9 cellular contexts compared by ENCODE assay signal in the genomic region with DNA sequence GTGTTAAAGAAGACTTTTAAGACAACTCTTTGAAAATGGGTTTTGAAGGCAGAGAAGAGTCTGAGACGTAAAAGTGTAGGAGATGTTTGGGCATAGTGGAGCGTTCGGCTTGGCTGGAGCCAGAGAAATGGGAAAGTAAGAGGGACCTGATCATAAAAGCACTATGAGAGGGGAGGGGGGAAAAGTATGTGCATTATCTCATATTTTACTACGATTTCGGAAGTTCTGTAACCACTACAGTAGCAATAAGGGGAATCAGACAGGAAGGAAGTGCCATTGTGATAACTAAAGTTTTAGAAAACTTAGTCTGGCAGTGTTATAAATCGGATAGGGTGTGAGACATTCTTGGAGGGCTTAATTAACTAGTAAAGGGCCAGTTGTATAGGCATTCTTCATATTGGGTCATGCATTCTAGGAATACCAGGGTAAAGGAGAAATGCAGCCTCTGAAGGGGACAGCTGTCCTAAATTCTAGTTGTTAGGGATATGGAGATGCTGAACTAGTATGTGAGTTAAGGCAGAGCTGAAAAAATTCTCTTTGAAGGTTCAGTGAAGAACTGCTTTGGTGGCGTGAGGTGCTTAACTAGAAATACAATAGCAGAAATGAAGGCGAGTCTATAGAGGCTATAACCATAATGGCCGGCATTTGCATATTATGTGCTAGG.
DNase-seq lines count a peak whose midpoint lies in the region; ATAC-seq and TF ChIP-seq lines count a peak whose summit lies in the region.
"Had no signal": no experiment of that assay in that cellular context is flagged by ENCODE, and none has a peak within 500 bp of the region (broad histone marks: within the 10 kb centered on the region; RNA-seq: fewer than 3 reads in every experiment).

No MANE protein-coding gene starts in this region.

- H3K9me3 ChIP-seq in left lung (peaks cover 0 to 2% of the 10 kb centered on the region in 2 donors), tibial nerve (no peaks in the 10 kb centered on the region)

- H3K36me3 Mint-ChIP-seq in activated naive CD4-positive, alpha-beta T cell treated with anti-CD3 and anti-CD28 coated beads, Interleukin-2, amount 50 U/mL, for 24 hours, result no peaks in the 10 kb centered on the region
- no peaks in the 10 kb centered on the region for H3K36me3 Mint-ChIP-seq in activated naive CD8-positive, alpha-beta T cell treated with anti-CD3 and anti-CD28 coated beads, Interleukin-2, amount 10 ng/mL, durations not matched to agents 7 days and 5 days

- no peaks in the 10 kb centered on the region for H3K9me3 Mint-ChIP-seq in activated naive CD4-positive, alpha-beta T cell treated with anti-CD3 and anti-CD28 coated beads, Interleukin-2, amount 50 U/mL, for 24 hours
- H3K9me3 Mint-ChIP-seq in activated naive CD8-positive, alpha-beta T cell treated with anti-CD3 and anti-CD28 coated beads, Interleukin-2, amount 10 ng/mL, durations not matched to agents 7 days and 5 days, result no peaks in the 10 kb centered on the region

- no peak for DNase-seq in activated naive CD4-positive, alpha-beta T cell treated with Interleukin-2 at 50 U/mL for 16 hours
- no peak for DNase-seq in activated naive CD8-positive, alpha-beta T cell treated with anti-CD3 and anti-CD28 coated beads, Interleukin-2, amount 10 ng/mL, durations not matched to agents 7 days and 5 days
- DNase-seq in left lung (no peak), tibial nerve (ENCODE audit: low spot score in 2 of 2) (no peak), NCI-H748 (lab: John Stamatoyannopoulos, UW; ENCODE audit: unreplicated experiment) (no peak), NCI-H1417 treated with DMSO at 0.1 percent for 48 hours (lab: John Stamatoyannopoulos, UW) (no peak)
- DNase-seq: NCI-H345 had no signal

- H3K36me3 ChIP-seq in left lung, result no peaks in the 10 kb centered on the region
- no peaks in the 10 kb centered on the region for H3K36me3 ChIP-seq in tibial nerve

- TF ChIP-seq CTCF in left lung (IDR thresholded peaks at IDR 0.05) (no peak), tibial nerve (IDR thresholded peaks at IDR 0.05) (no peak)

- no peak for TF ChIP-seq EP300 in tibial nerve (IDR thresholded peaks at IDR 0.05)

- 50 to 53% methylated on average over 9 of the region's 9 CpGs for WGBS in tibial nerve, 2 donors

- H3K27me3 Mint-ChIP-seq in activated naive CD4-positive, alpha-beta T cell treated with anti-CD3 and anti-CD28 coated beads, Interleukin-2, amount 50 U/mL, for 24 hours, result no peaks in the 10 kb centered on the region
- H3K27me3 Mint-ChIP-seq in activated naive CD8-positive, alpha-beta T cell treated with anti-CD3 and anti-CD28 coated beads, Interleukin-2, amount 10 ng/mL, durations not matched to agents 7 days and 5 days, result peaks cover 2% of the 10 kb centered on the region

- intact Hi-C loops in left lung (cut with DNase I), result no loop called here

- H3K4me3 ChIP-seq in left lung (peak overlapping the region; percentile 42 to 50), tibial nerve (peak overlapping the region; percentile 53 to 72 (median 63))

- peak overlapping the region; percentile 86 for H3K4me3 Mint-ChIP-seq in activated naive CD4-positive, alpha-beta T cell treated with anti-CD3 and anti-CD28 coated beads, Interleukin-2, amount 50 U/mL, for 24 hours
- H3K4me3 Mint-ChIP-seq in activated naive CD8-positive, alpha-beta T cell treated with anti-CD3 and anti-CD28 coated beads, Interleukin-2, amount 10 ng/mL, durations not matched to agents 7 days and 5 days, result peak overlapping the region; percentile 87

- no peak for TF ChIP-seq POLR2A in tibial nerve (IDR thresholded peaks at IDR 0.05)

- H3K27me3 ChIP-seq in left lung (peaks cover 0 to 8% of the 10 kb centered on the region in 2 donors), tibial nerve (no peaks in the 10 kb centered on the region)

- H3K4me1 ChIP-seq in left lung (peaks cover 0 to 8% of the 10 kb centered on the region in 2 donors), tibial nerve (peaks cover 0 to 16% (median 0%) of the 10 kb centered on the region in 4 donors)

- H3K4me1 Mint-ChIP-seq in activated naive CD4-positive, alpha-beta T cell treated with anti-CD3 and anti-CD28 coated beads, Interleukin-2, amount 50 U/mL, for 24 hours, result peaks cover 29% of the 10 kb centered on the region
- H3K4me1 Mint-ChIP-seq in activated naive CD8-positive, alpha-beta T cell treated with anti-CD3 and anti-CD28 coated beads, Interleukin-2, amount 10 ng/mL, durations not matched to agents 7 days and 5 days, result peaks cover 32% of the 10 kb centered on the region

- H3K27ac ChIP-seq in left lung (no peak overlapping the region), tibial nerve (no peak overlapping the region)

- peak; percentile 75 for ATAC-seq in activated naive CD8-positive, alpha-beta T cell treated with anti-CD3 and anti-CD28 coated beads, Interleukin-2, amount 10 ng/mL, durations not matched to agents 7 days and 5 days (ENCODE audit: low read depth)
- ATAC-seq in left lung (no peak), GM21737 (IDR thresholded peaks at IDR 0.05; ENCODE audit: unreplicated experiment) (no peak)

- peak overlapping the region; percentile 10 for H3K27ac Mint-ChIP-seq in activated naive CD4-positive, alpha-beta T cell treated with anti-CD3 and anti-CD28 coated beads, Interleukin-2, amount 50 U/mL, for 24 hours
- H3K27ac Mint-ChIP-seq in activated naive CD8-positive, alpha-beta T cell treated with anti-CD3 and anti-CD28 coated beads, Interleukin-2, amount 10 ng/mL, durations not matched to agents 7 days and 5 days, result peak overlapping the region; percentile 88

- POLR2A ChIA-PET in activated naive CD8-positive, alpha-beta T cell treated with anti-CD3 and anti-CD28 coated beads, Interleukin-2, amount 10 ng/mL, durations not matched to agents 7 days and 5 days (lab: Charles Lee), result no interaction called here
